26 cellular contexts compared by ENCODE assay signal in the genomic region with DNA sequence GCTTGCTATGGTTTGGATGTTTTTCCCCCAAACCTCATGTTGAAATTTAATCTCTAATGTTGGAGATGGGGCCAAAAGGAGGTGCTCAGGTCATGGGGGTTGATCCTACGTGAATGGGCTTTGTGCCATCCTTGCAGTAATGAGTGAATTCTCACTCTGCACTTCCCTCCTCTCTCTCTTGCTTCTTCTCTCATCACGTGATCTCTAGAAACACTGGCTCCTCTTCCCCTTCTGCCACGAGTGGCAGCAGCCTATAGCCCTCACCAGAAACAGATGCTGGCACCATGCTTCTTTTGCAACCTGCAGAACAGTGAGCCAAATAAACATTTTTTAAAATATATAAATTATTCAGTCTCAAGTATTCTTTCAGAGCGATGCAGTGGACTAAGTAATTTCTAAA. TPM values are rescaled to one million over a fixed set of nuclear protein-coding genes. Genes with fewer than 3 reads are reported as not detected.
A peak's percentile ranks its signal among the peaks of the same experiment; 100 is the strongest.
DNase-seq lines count a peak whose midpoint lies in the region; ATAC-seq, FAIRE-seq and TF ChIP-seq lines count a peak whose summit lies in the region.
"Had no signal": no experiment of that assay in that cellular context is flagged by ENCODE, and none has a peak within 500 bp of the region (broad histone marks: within the 10 kb centered on the region; RNA-seq: fewer than 3 reads in every experiment).

No MANE protein-coding gene starts in this region.

- CTCF ChIA-PET in K562 (lab: Yijun Ruan, JAX; ENCODE audit: low intra/inter-chr PET ratio): no interaction called here

- no peaks in the 10 kb centered on the region for H3K9me1 ChIP-seq in K562 (ENCODE audit: control insufficient read depth, insufficient read depth, low read length)

- H3K4me2 ChIP-seq in K562 (ENCODE audit: insufficient read depth, low read length): no peak overlapping the region
- H3K4me2 ChIP-seq: GM23338 had no signal

- intact Hi-C loops in K562 (cut with micrococcal nuclease): no loop called here
- intact Hi-C loops in upper lobe of right lung (cut with DNase I): no loop called here
- intact Hi-C loops in prostate gland (cut with DNase I): no loop called here

- no TSS peak for BruUV-seq in K562 (replicated peaks; lab: Mats Ljungman, UMichigan)

- TF ChIP-seq EP300 in K562 (IDR thresholded peaks at IDR 0.05; ENCODE audit: low read length): no peak

- no peak overlapping the region for H2AFZ ChIP-seq in K562 (ENCODE audit: low read depth, low read length)
- H2AFZ ChIP-seq: GM23338 had no signal

- in situ Hi-C loops in K562 (cut with MboI): no loop called here

- H3K4me1 ChIP-seq in K562 (replicated peaks in 1 of 2; ENCODE audit: control insufficient read depth in 2 of 2, insufficient read depth in 2 of 2, low read length in 2 of 2) (peaks cover 0 to 6% of the 10 kb centered on the region in 2 experiments; a peak in 3 of 5 replicates), upper lobe of right lung (no peaks in the 10 kb centered on the region), prostate gland (replicated peaks) (no peaks in the 10 kb centered on the region)
- H3K4me1 ChIP-seq: Caco-2, HAP-1, SJSA1 had no signal

- no peak for ATAC-seq in K562
- ATAC-seq in upper lobe of right lung: peak; percentile 76
- no peak for ATAC-seq in GM19467 (IDR thresholded peaks at IDR 0.05; ENCODE audit: unreplicated experiment)
- ATAC-seq in GM18517 (IDR thresholded peaks at IDR 0.05; ENCODE audit: unreplicated experiment): no peak
- ATAC-seq: GM23338, Right ventricle myocardium inferior had no signal

- TF ChIP-seq CTCF in K562 (IDR thresholded peaks at IDR 0.05 in 2 of 3, conservative IDR thresholded peaks at IDR 0.05 in 1 of 3; ENCODE audit: insufficient read depth in 2 of 3, low read depth in 1 of 3, low read length in 3 of 3): no peak
- TF ChIP-seq CTCF in upper lobe of right lung (IDR thresholded peaks at IDR 0.05): no peak
- no peak for TF ChIP-seq CTCF in prostate gland (IDR thresholded peaks at IDR 0.05)

- 15% methylated on average over 4 of the region's 4 CpGs for WGBS in K562 (ENCODE audit: insufficient coverage, low coverage, missing lambda C conversion rate)
- WGBS in prostate gland: 76% methylated on average over 4 of the region's 4 CpGs

- H3K9ac ChIP-seq in K562 (ENCODE audit: insufficient read depth in 1 of 2, low read depth in 2 of 2, low read length in 2 of 2): no peak overlapping the region

- POLR2A ChIA-PET in K562 (lab: Yijun Ruan, JAX): no interaction called here

- TF ChIP-seq POLR2A in K562 (conservative IDR thresholded peaks at IDR 0.05): no peak
- no peak for TF ChIP-seq POLR2A in prostate gland (IDR thresholded peaks at IDR 0.05)

- no peak overlapping the region for H3K4me3 ChIP-seq in K562
- no peak overlapping the region for H3K4me3 ChIP-seq in upper lobe of right lung
- no peak overlapping the region for H3K4me3 ChIP-seq in prostate gland
- H3K4me3 ChIP-seq: GM23338, HAP-1, SJSA1 had no signal

- DNase-seq in Kasumi-1 (lab: John Stamatoyannopoulos, UW) (peak; percentile 7 to 9), MV-4-11 (lab: John Stamatoyannopoulos, UW) (peak; percentile 40), K562 (ENCODE audit: extremely low read depth in 1 of 4, low spot score in 3 of 4) (no peak), upper lobe of right lung (no peak), prostate gland (ENCODE audit: low spot score) (no peak)
- DNase-seq: Caco-2; CD4-positive, alpha-beta memory T cell; DMS153; KG1; NCI-H1417 treated with DMSO at 0.1 percent for 48 hours; NCI-H1930; NCI-H2227 treated with DMSO at 0.1 percent for 48 hours; NCI-H510A; NCI-H748 treated with DMSO at 0.1 percent for 48 hours; NK-92 treated with Interleukin-12 subunit alpha and Interleukin-12 subunit beta, amount 100 ng/mL, for 24 hours; SW 1271 had no signal

- H3K36me3 ChIP-seq in K562 (ENCODE audit: control insufficient read depth, insufficient read depth, low read length) (no peaks in the 10 kb centered on the region), upper lobe of right lung (no peaks in the 10 kb centered on the region), prostate gland (no peaks in the 10 kb centered on the region)
- H3K36me3 ChIP-seq: HAP-1, SJSA1 had no signal

- H3K9me3 ChIP-seq in K562 (replicated peaks; ENCODE audit: control insufficient read depth, insufficient read depth, low read depth, low read length): no peaks in the 10 kb centered on the region
- no peaks in the 10 kb centered on the region for H3K9me3 ChIP-seq in upper lobe of right lung
- no peaks in the 10 kb centered on the region for H3K9me3 ChIP-seq in prostate gland
- H3K9me3 ChIP-seq: Caco-2, HAP-1, SJSA1 had no signal

- H3K27me3 ChIP-seq in K562 (ENCODE audit: control insufficient read depth in 2 of 2, insufficient read depth in 2 of 2, low read length in 2 of 2) (no peaks in the 10 kb centered on the region), upper lobe of right lung (no peaks in the 10 kb centered on the region), prostate gland (replicated peaks; ENCODE audit: insufficient read depth) (no peaks in the 10 kb centered on the region)
- H3K27me3 ChIP-seq: SJSA1 had no signal

- FAIRE-seq in K562 (lab: Jason Lieb, UNC): no peak
- FAIRE-seq: GM12892 had no signal

- H3K27ac ChIP-seq in K562 (ENCODE audit: extremely low read depth, low read depth, low read length): no peak overlapping the region
- no peak overlapping the region for H3K27ac ChIP-seq in upper lobe of right lung
- H3K27ac ChIP-seq in prostate gland: no peak overlapping the region
- H3K27ac ChIP-seq: SJSA1 had no signal

- no peak for TF ChIP-seq RAD21 in K562 (CRISPR knock-in tag; conservative IDR thresholded peaks at IDR 0.05 in 1 of 2, IDR thresholded peaks at IDR 0.05 in 1 of 2)

- no peaks in the 10 kb centered on the region for H4K20me1 ChIP-seq in K562 (replicated peaks; ENCODE audit: control insufficient read depth, insufficient read depth, low read length)

- H3K79me2 ChIP-seq in K562 (ENCODE audit: control insufficient read depth, insufficient read depth, low read length): no peaks in the 10 kb centered on the region

TF ChIP-seq in K562, 482 proteins besides CTCF, POLR2A, EP300 and RAD21 (continues in another document):
- TF ChIP-seq FOXM1 (IDR thresholded peaks at IDR 0.05; ENCODE audit: low read depth) (no peak), FOXM1 (CRISPR knock-in tag; IDR thresholded peaks at IDR 0.05; ENCODE audit: low read depth) (no peak), ZNF507 (tag; conservative IDR thresholded peaks at IDR 0.05) (no peak), ZNF699 (CRISPR knock-in tag; IDR thresholded peaks at IDR 0.05; ENCODE audit: insufficient replicate concordance) (no peak), JUNB (CRISPR knock-in tag; conservative IDR thresholded peaks at IDR 0.05) (no peak), PHF8 (IDR thresholded peaks at IDR 0.05; ENCODE audit: borderline replicate concordance, low read length) (no peak), RAD51 (IDR thresholded peaks at IDR 0.05; ENCODE audit: borderline replicate concordance, low read depth) (peak; percentile 39; the same call in 1 of the 2 replicates), HNRNPUL1 (IDR thresholded peaks at IDR 0.05; ENCODE audit: low read length) (no peak)
- TF ChIP-seq, protein P1, sequence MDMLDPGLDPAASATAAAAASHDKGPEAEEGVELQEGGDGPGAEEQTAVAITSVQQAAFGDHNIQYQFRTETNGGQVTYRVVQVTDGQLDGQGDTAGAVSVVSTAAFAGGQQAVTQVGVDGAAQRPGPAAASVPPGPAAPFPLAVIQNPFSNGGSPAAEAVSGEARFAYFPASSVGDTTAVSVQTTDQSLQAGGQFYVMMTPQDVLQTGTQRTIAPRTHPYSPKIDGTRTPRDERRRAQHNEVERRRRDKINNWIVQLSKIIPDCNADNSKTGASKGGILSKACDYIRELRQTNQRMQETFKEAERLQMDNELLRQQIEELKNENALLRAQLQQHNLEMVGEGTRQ (CRISPR knock-in tag; IDR thresholded peaks at IDR 0.05): peak; percentile 35

RNA-seq across cellular contexts. Expression of a gene that starts 13.3 kb away (rescaled TPM):
- 27.2 and 83.9 TPM in 2 replicates for total RNA-seq in K562 (2011; cell fraction: chromatin; rRNA removed; ENCODE audit: low replicate concordance)
- 20.2 and 23.2 TPM in 2 replicates for total RNA-seq in K562 (2011; cell fraction: nucleolus; rRNA removed)
- total RNA-seq in K562 (2011; cell fraction: nucleoplasm; rRNA removed): 47.4 and 70.8 TPM in 2 replicates
- 51.1 and 53.9 TPM in 2 replicates for total RNA-seq in K562 (2014; rRNA removed)
- 69.1 and 71.1 TPM in 2 replicates for total RNA-seq in K562 (2014; rRNA removed; fragmentation: Illumina TruSeq; extraction: Trizol)
- total RNA-seq in K562 (2015; rRNA removed; fragmentation: Illumina TruSeq; extraction: Trizol): 66.6 and 75.4 TPM in 2 replicates
- 63.8 and 66.2 TPM in 2 replicates for total RNA-seq in K562 (2021)
- 33.5 and 40.6 TPM in 2 replicates for polyA plus RNA-seq in K562 (2011; rRNA removed)
- polyA plus RNA-seq in K562 (2011; cell fraction: cytosol; rRNA removed): 33.1 and 40.0 TPM in 2 replicates
- 34.5 and 40.6 TPM in 2 replicates for polyA plus RNA-seq in K562 (2011; cell fraction: nucleus; rRNA removed)
- polyA plus RNA-seq in K562 (2012): 49.9 and 96.5 TPM in 2 replicates
- polyA plus RNA-seq in K562 (2014; fragmentation: Illumina TruSeq; extraction: Trizol): 60.9 and 75.5 TPM in 2 replicates
- 100 to 1,000 TPM; 115 to 122 TPM for polyA plus RNA-seq in K562 (2014; fragmentation: Nextera tagmentation; extraction: Ambion mirVana)
- polyA plus RNA-seq in K562 (2014; rRNA removed): 65.0 and 68.3 TPM in 2 replicates
- polyA minus RNA-seq in K562 (2011; rRNA and poly(A)+ RNA removed): 38.6 and 47.3 TPM in 2 replicates
- polyA minus RNA-seq in K562 (2011; cell fraction: cytosol; rRNA and poly(A)+ RNA removed): 15.8 and 24.2 TPM in 2 replicates
- polyA minus RNA-seq in K562 (2011; cell fraction: nucleus; rRNA and poly(A)+ RNA removed): 58.2 and 86.4 TPM in 2 replicates
- 165 TPM for total RNA-seq in upper lobe of right lung
- total RNA-seq in prostate gland: 10 to 100 TPM; 35.0 to 90.1 TPM
- total RNA-seq: G401 had no signal

RNA-seq across cellular contexts. Expression of a gene that starts 47.4 kb away (rescaled TPM):
- total RNA-seq in K562 (2011; cell fraction: chromatin; rRNA removed; ENCODE audit: low replicate concordance): not detected in 2 replicates
- not detected in 2 replicates for total RNA-seq in K562 (2011; cell fraction: nucleolus; rRNA removed)
- not detected in 2 replicates for total RNA-seq in K562 (2011; cell fraction: nucleoplasm; rRNA removed)
- total RNA-seq in K562 (2014; rRNA removed) (not detected in 2 replicates), K562 (2014; rRNA removed; fragmentation: Illumina TruSeq; extraction: Trizol) (not detected in 2 replicates), K562 (2015; rRNA removed; fragmentation: Illumina TruSeq; extraction: Trizol) (not detected in 2 replicates), K562 (2021) (not detected in 2 replicates), upper lobe of right lung (not detected), prostate gland (not detected)
- polyA plus RNA-seq in K562 (2011; rRNA removed) (not detected in 2 replicates), K562 (2014; fragmentation: Illumina TruSeq; extraction: Trizol) (not detected in 2 replicates), K562 (2014; fragmentation: Nextera tagmentation; extraction: Ambion mirVana) (not detected), K562 (2014; rRNA removed) (not detected in 2 replicates)
- polyA plus RNA-seq in K562 (2011; cell fraction: cytosol; rRNA removed): not detected in 2 replicates
- not detected in 2 replicates for polyA plus RNA-seq in K562 (2011; cell fraction: nucleus; rRNA removed)
- not detected in 2 replicates for polyA plus RNA-seq in K562 (2012)
- not detected in 2 replicates for polyA minus RNA-seq in K562 (2011; rRNA and poly(A)+ RNA removed)
- polyA minus RNA-seq in K562 (2011; cell fraction: cytosol; rRNA and poly(A)+ RNA removed): not detected in 2 replicates
- polyA minus RNA-seq in K562 (2011; cell fraction: nucleus; rRNA and poly(A)+ RNA removed): not detected in 2 replicates
- total RNA-seq: Caco-2; CD4-positive, alpha-beta memory T cell; G401; GM23338; HT-29; Right ventricle myocardium inferior; SJSA1 had no signal
- polyA plus RNA-seq: BJ; CD4-positive, alpha-beta memory T cell; GM23338 had no signal

Comparison
In these comparisons a context has a peak if more than half of its experiments do, and no peak if none do; other contexts are left out.
1. DNase-seq: peak in Kasumi-1 (2 of 2) and MV-4-11 (single experiment); none in K562 (0 of 4), upper lobe of right lung (single experiment) and prostate gland (single experiment).